In the genomic region with DNA sequence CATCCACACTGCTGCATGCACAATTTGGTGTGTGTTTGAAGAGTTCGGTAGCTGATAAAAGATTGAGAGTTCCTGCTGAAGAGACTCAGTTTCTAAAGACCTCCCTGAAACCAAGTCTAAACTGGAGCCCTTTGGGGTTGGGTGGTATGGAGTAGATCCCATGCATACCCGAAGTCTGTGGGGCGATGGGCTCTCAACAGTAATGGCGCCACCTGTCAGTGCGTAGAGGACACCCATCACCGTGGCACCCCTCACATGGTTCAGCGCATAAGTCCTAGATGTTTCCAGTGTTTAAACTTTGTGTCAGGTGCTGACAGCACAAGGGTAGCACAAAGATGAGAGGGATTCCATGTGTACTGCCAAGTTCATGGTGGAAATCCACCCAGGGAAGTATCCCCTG, we compare ENCODE assay signal across 22 cellular contexts.
DNase-seq lines count a peak whose midpoint lies in the region; ATAC-seq, FAIRE-seq and TF ChIP-seq lines count a peak whose summit lies in the region.
"Had no signal": no experiment of that assay in that cellular context is flagged by ENCODE, and none has a peak within 500 bp of the region (broad histone marks: within the 10 kb centered on the region; RNA-seq: fewer than 3 reads in every experiment).

No MANE protein-coding gene starts in this region.

- TF ChIP-seq CTCF in GM23338 (conservative IDR thresholded peaks at IDR 0.05; ENCODE audit: low read depth in 2 of 2) (peak; percentile 31 to 68), NB4 (IDR thresholded peaks at IDR 0.05; ENCODE audit: low read depth, low read length) (peak; percentile 1), H1 (IDR thresholded peaks at IDR 0.05; ENCODE audit: control extremely low read depth in 1 of 3, insufficient read depth in 1 of 3, low read depth in 1 of 3, low read length in 3 of 3) (peak; percentile 21 to 56 (median 55); a peak in 2 of 4 replicates), psoas muscle (IDR thresholded peaks at IDR 0.05) (no peak)

- H3K23ac ChIP-seq in H1 (ENCODE audit: insufficient read length), result no peak overlapping the region

- H4K8ac ChIP-seq in H1 (ENCODE audit: extremely low read depth, insufficient read depth, low read length), result no peak overlapping the region

- ATAC-seq in GM23338 (peak; percentile 70), psoas muscle (no peak), HG02973 (IDR thresholded peaks at IDR 0.05; ENCODE audit: unreplicated experiment) (no peak)
- ATAC-seq: A549; CD8-positive, alpha-beta T cell had no signal

- no peaks in the 10 kb centered on the region for H3K9me3 Mint-ChIP-seq in GM23338
- H3K9me3 Mint-ChIP-seq: CD8-positive, alpha-beta T cell; IgD-negative memory B cell had no signal

- H3K27me3 ChIP-seq in GM23338 (ENCODE audit: insufficient read depth), result no peaks in the 10 kb centered on the region
- H3K27me3 ChIP-seq in H1 (replicated peaks in 1 of 4; ENCODE audit: control insufficient read depth in 3 of 4, extremely low read depth in 1 of 4, insufficient read depth in 3 of 4, low read length in 3 of 4), result no peaks in the 10 kb centered on the region
- H3K27me3 ChIP-seq in psoas muscle (ENCODE audit: insufficient read depth in 3 of 3, low read length in 2 of 3), result no peaks in the 10 kb centered on the region
- H3K27me3 ChIP-seq: BLaER1, SJCRH30 had no signal

- intact Hi-C loops in psoas muscle (cut with DNase I), result no loop called here

- peak; percentile 45 to 54 for TF ChIP-seq RAD21 in H1 (IDR thresholded peaks at IDR 0.05 in 1 of 2, conservative IDR thresholded peaks at IDR 0.05 in 1 of 2; ENCODE audit: low read depth in 2 of 2, low read length in 2 of 2)

- H3K36me3 ChIP-seq in GM23338 (ENCODE audit: insufficient read depth), result peaks cover 14% of the 10 kb centered on the region
- H3K36me3 ChIP-seq in H1 (ENCODE audit: control insufficient read depth in 2 of 4, insufficient read depth in 4 of 4, low read length in 3 of 4), result peaks cover 6 to 35% (median 21%) of the 10 kb centered on the region in 4 experiments; a peak in 6 of 8 replicates
- peaks cover 0 to 78% of the 10 kb centered on the region in 2 donors for H3K36me3 ChIP-seq in psoas muscle (ENCODE audit: insufficient read depth in 1 of 2, low read depth in 1 of 2)

- H2BK12ac ChIP-seq in H1 (ENCODE audit: low read depth, low read length), result no peak overlapping the region

- TF ChIP-seq POLR2A in NB4 (IDR thresholded peaks at IDR 0.05; ENCODE audit: extremely low read depth, insufficient read length), result no peak
- TF ChIP-seq POLR2A in H1 (IDR thresholded peaks at IDR 0.05; ENCODE audit: control extremely low read depth in 1 of 2, low read depth in 2 of 2, low read length in 2 of 2), result no peak

- no peak overlapping the region for H3K4me3 ChIP-seq in GM23338
- no peak overlapping the region for H3K4me3 ChIP-seq in NB4 (ENCODE audit: low read depth, low read length)
- H3K4me3 ChIP-seq in H1 (ENCODE audit: extremely low read depth in 1 of 4, insufficient read depth in 2 of 4, low read depth in 3 of 4, low read length in 4 of 4), result no peak overlapping the region
- no peak overlapping the region for H3K4me3 ChIP-seq in psoas muscle
- H3K4me3 ChIP-seq: A549, BLaER1, SJCRH30 had no signal

- peaks cover 7% of the 10 kb centered on the region for H3K4me1 Mint-ChIP-seq in GM23338

- H3K23me2 ChIP-seq in H1 (ENCODE audit: low read depth, low read length), result no peaks in the 10 kb centered on the region

- no peak overlapping the region for H2BK5ac ChIP-seq in H1 (ENCODE audit: low read depth, low read length)

- H3K9me3 ChIP-seq in H1 (ENCODE audit: insufficient read depth in 2 of 2, low read depth in 1 of 2, low read length in 1 of 2) (no peaks in the 10 kb centered on the region), psoas muscle (no peaks in the 10 kb centered on the region)
- H3K9me3 ChIP-seq: A549, BLaER1, SJCRH30 had no signal

- TF ChIP-seq EP300 in H1 (IDR thresholded peaks at IDR 0.05; ENCODE audit: borderline replicate concordance in 1 of 2, low read depth in 2 of 2, low read length in 2 of 2), result no peak

- H3K4ac ChIP-seq in H1 (replicated peaks; ENCODE audit: insufficient read length, low read depth, low read length), result no peak overlapping the region

- no peaks in the 10 kb centered on the region for H3K79me2 ChIP-seq in GM23338 (replicated peaks; ENCODE audit: insufficient read depth)
- no peaks in the 10 kb centered on the region for H3K79me2 ChIP-seq in H1 (ENCODE audit: control insufficient read depth in 1 of 2, insufficient read depth in 2 of 2, low read length in 2 of 2)

- H3K27ac ChIP-seq in GM23338 (ENCODE audit: low read depth) (no peak overlapping the region), H1 (ENCODE audit: low read depth, low read length) (no peak overlapping the region), psoas muscle (peak overlapping the region; percentile 79)
- H3K27ac ChIP-seq: A549, BLaER1, SJCRH30 had no signal

- H3K4me1 ChIP-seq in GM23338 (ENCODE audit: insufficient read depth), result no peaks in the 10 kb centered on the region
- H3K4me1 ChIP-seq in H1 (replicated peaks in 1 of 4; ENCODE audit: control insufficient read depth in 3 of 4, insufficient read depth in 4 of 4, low read length in 3 of 4), result no peaks in the 10 kb centered on the region
- H3K4me1 ChIP-seq in psoas muscle, result peaks cover 23% of the 10 kb centered on the region
- H3K4me1 ChIP-seq: A549, SJCRH30 had no signal

- H4K20me1 ChIP-seq in GM23338 (replicated peaks; ENCODE audit: insufficient read depth) (peaks cover 3% of the 10 kb centered on the region; the same call in 1 of the 2 replicates), H1 (replicated peaks in 1 of 2; ENCODE audit: control insufficient read depth in 1 of 2, insufficient read depth in 2 of 2, low read length in 2 of 2) (no peaks in the 10 kb centered on the region)
- H4K20me1 ChIP-seq: BLaER1 had no signal

- H3F3A ChIP-seq in GM23338 (replicated peaks; ENCODE audit: low read depth), result no peaks in the 10 kb centered on the region

- POLR2A ChIA-PET in H1 (lab: Charles Lee; ENCODE audit: partially characterized antibody), result no interaction called here

- H3K56ac ChIP-seq in H1 (replicated peaks; ENCODE audit: insufficient read length, low read depth, low read length), result no peak overlapping the region

- H4K91ac ChIP-seq in H1 (replicated peaks; ENCODE audit: insufficient read length, low read length), result no peak overlapping the region

- H3K18ac ChIP-seq in H1 (ENCODE audit: extremely low read depth, low read length), result no peak overlapping the region

- no peak overlapping the region for H3K14ac ChIP-seq in H1 (ENCODE audit: insufficient read length)

- H3K4me3 Mint-ChIP-seq in GM23338, result no peak overlapping the region
- H3K4me3 Mint-ChIP-seq: CD8-positive, alpha-beta T cell had no signal

- no peak for DNase-seq in GM23338 (ENCODE audit: low spot score)
- DNase-seq in NB4 (ENCODE audit: low read depth), result no peak
- no peak for DNase-seq in H1 (ENCODE audit: low read depth in 1 of 2, low spot score in 2 of 2)
- no peak for DNase-seq in psoas muscle
- DNase-seq in effector CD4-positive, alpha-beta T cell, result no peak
- no peak for DNase-seq in NCI-H2227 treated with DMSO at 0.1 percent for 48 hours (lab: John Stamatoyannopoulos, UW)
- DNase-seq: Calu3; CD8-positive, alpha-beta T cell; DMS53; Kasumi-1; NCI-H1105 treated with DMSO at 0.1 percent for 48 hours; NCI-H1694 treated with DMSO at 0.1 percent for 48 hours; NCI-H226; NCI-H524; NCI-H82; SJCRH30 had no signal

- H2AFZ ChIP-seq in GM23338 (no peak overlapping the region), H1 (ENCODE audit: low read length) (no peak overlapping the region)

- no peak overlapping the region for H3K27ac Mint-ChIP-seq in GM23338
- H3K27ac Mint-ChIP-seq: CD8-positive, alpha-beta T cell had no signal

- H2BK15ac ChIP-seq in H1 (ENCODE audit: low read length), result no peak overlapping the region

- WGBS in H1 (ENCODE audit: extremely low coverage in 1 of 2, insufficient coverage in 1 of 2, insufficient read length in 1 of 2, insufficient replicate concordance in 2 of 2, low coverage in 1 of 2, low lambda C conversion rate in 2 of 2, missing lambda C conversion rate in 1 of 2), 2 experiments, result 95% methylated on average over 7 of the region's 7 CpGs; no CpG with 5 or more reads in 1 of the 2 experiments
- 93 to 98% (median 98%) methylated on average over 7 of the region's 7 CpGs for WGBS in psoas muscle, 3 donors

- H3K9ac ChIP-seq in H1 (replicated peaks in 1 of 4; ENCODE audit: extremely low read depth in 1 of 4, low read depth in 3 of 4, low read length in 3 of 4), result no peak overlapping the region
- H3K9ac ChIP-seq: BLaER1 had no signal

- H2AK5ac ChIP-seq in H1 (ENCODE audit: low read depth, low read length), result no peak overlapping the region

- no peaks in the 10 kb centered on the region for H3K79me1 ChIP-seq in H1 (ENCODE audit: low read depth, low read length)

- FAIRE-seq in H1 (lab: Jason Lieb, UNC), result no peak
- FAIRE-seq: A549, GM12891, H54 had no signal

- H2BK20ac ChIP-seq in H1 (ENCODE audit: low read length), result no peak overlapping the region

- H3K36me3 Mint-ChIP-seq in GM23338 (ENCODE audit: low read depth), result peaks cover 42% of the 10 kb centered on the region

- H3K9me2 ChIP-seq in GM23338 (ENCODE audit: insufficient read depth), result no peaks in the 10 kb centered on the region

- CTCF ChIA-PET in H1 (lab: Charles Lee; ENCODE audit: partially characterized antibody), result interaction anchor here (0.8 to 2.5 kb wide), 10 partner anchors 9 to 95 kb away, joined by 3 to 14 read pairs (median 4); no protein-coding TSS in a partner anchor

- H2BK120ac ChIP-seq in H1 (replicated peaks; ENCODE audit: low read depth, low read length), result no peak overlapping the region

- no peak overlapping the region for H4K5ac ChIP-seq in H1 (ENCODE audit: insufficient read length, low read depth, low read length)

- H3K4me2 ChIP-seq in GM23338 (no peak overlapping the region), H1 (ENCODE audit: insufficient read depth in 1 of 2, low read depth in 2 of 2, low read length in 2 of 2) (no peak overlapping the region)
- H3K4me2 ChIP-seq: A549, BLaER1 had no signal

- H3K27me3 Mint-ChIP-seq in GM23338 (ENCODE audit: insufficient read depth, low read depth, poor library complexity), result peaks cover 5% of the 10 kb centered on the region
- H3K27me3 Mint-ChIP-seq: IgD-negative memory B cell had no signal

TF ChIP-seq in H1, 55 proteins besides CTCF, POLR2A, EP300 and RAD21:
- no peak for TF ChIP-seq ZNF274 (IDR thresholded peaks at IDR 0.05; ENCODE audit: borderline replicate concordance, extremely low read depth, low read length)
- TF ChIP-seq, protein P1, sequence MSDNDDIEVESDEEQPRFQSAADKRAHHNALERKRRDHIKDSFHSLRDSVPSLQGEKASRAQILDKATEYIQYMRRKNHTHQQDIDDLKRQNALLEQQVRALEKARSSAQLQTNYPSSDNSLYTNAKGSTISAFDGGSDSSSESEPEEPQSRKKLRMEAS (IDR thresholded peaks at IDR 0.05), result no peak
- no peak for TF ChIP-seq HDAC2 (IDR thresholded peaks at IDR 0.05; ENCODE audit: borderline replicate concordance in 1 of 2, low read depth in 2 of 2, low read length in 2 of 2)
